Comparison of ENCODE assay signal across 20 cellular contexts in the genomic region with DNA sequence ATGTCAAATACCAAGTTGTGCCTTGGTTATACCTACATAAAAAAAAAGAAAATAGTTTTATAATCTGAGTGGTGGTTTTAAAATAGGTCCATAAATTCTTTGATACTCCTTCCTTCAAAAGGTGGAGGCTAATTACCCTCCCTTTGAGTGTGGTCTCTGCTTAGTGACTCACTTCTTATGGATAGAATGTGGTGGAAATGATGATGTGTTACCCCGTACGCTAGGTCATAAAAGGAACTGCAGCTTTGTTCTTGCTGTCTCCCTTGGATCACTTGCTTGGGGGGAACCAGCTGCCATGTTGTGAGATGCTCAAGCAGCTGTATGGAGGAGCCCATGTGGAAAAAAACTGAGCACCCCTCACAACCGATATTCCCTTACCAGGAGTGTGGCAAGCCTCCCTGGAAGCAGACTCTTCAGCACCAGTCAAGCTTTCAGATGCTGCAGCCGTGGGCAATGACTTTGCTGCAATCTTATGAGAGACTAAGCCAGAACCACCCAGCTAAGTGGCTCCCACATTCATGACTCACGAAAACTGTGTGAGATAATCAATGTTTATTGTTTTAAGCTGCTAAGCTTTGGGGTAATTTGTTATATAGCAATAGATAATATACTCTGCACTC.
DNase-seq lines count a peak whose midpoint lies in the region; ATAC-seq and TF ChIP-seq lines count a peak whose summit lies in the region.
"Had no signal": no experiment of that assay in that cellular context is flagged by ENCODE, and none has a peak within 500 bp of the region (broad histone marks: within the 10 kb centered on the region; RNA-seq: fewer than 3 reads in every experiment).

No MANE protein-coding gene starts in this region.

- intact Hi-C loops in tibial artery (cut with DNase I; ENCODE audit: low total_unique reads), result no loop called here

- CTCF ChIA-PET in RWPE1 (lab: Yijun Ruan, JAX), result interaction anchor here (0.7 kb wide), 1 partner anchor 431 kb away, joined by 3 read pairs; no protein-coding TSS in a partner anchor

- POLR2A ChIA-PET in RWPE1 (lab: Yijun Ruan, JAX; ENCODE audit: low non-redundant PET), result no interaction called here

- peaks cover 12% of the 10 kb centered on the region for H3K4me1 ChIP-seq in mesodermal cell (ENCODE audit: control insufficient read depth, insufficient read depth, low read length, poor library complexity, severe bottlenecking)
- peaks cover 0 to 3% (median 0%) of the 10 kb centered on the region in 4 donors for H3K4me1 ChIP-seq in tibial artery
- H3K4me1 ChIP-seq: colonic mucosa, upper lobe of right lung had no signal

- H3K27ac ChIP-seq in mesodermal cell (ENCODE audit: low read depth, low read length, severe bottlenecking), result peak overlapping the region; percentile 82
- no peak overlapping the region for H3K27ac ChIP-seq in RWPE1
- H3K27ac ChIP-seq in tibial artery, result no peak overlapping the region
- H3K27ac ChIP-seq: colonic mucosa, stomach, upper lobe of right lung had no signal

- no peak for TF ChIP-seq CTCF in choroid plexus epithelial cell (conservative IDR thresholded peaks at IDR 0.05; ENCODE audit: low read depth, low read length)
- TF ChIP-seq CTCF in RWPE1 (conservative IDR thresholded peaks at IDR 0.05; ENCODE audit: low read depth), result no peak
- no peak for TF ChIP-seq CTCF in tibial artery (IDR thresholded peaks at IDR 0.05)

- 94 to 100% methylated on average over 2 of the region's 5 CpGs for WGBS in mesodermal cell (ENCODE audit: insufficient coverage in 2 of 2), 2 experiments

- ATAC-seq in GM18520 (IDR thresholded peaks at IDR 0.05; ENCODE audit: unreplicated experiment), result no peak
- ATAC-seq: activated CD4-positive, alpha-beta T cell treated with anti-CD3 and anti-CD28 coated beads for 36 hours; Right ventricle myocardium inferior; upper lobe of right lung had no signal

- H3K4me3 ChIP-seq in choroid plexus epithelial cell (ENCODE audit: low read depth, low read length), result no peak overlapping the region
- no peak overlapping the region for H3K4me3 ChIP-seq in mesodermal cell (ENCODE audit: extremely low read depth, insufficient read depth, low read length, poor library complexity, severe bottlenecking)
- no peak overlapping the region for H3K4me3 ChIP-seq in tibial artery
- H3K4me3 ChIP-seq: colonic mucosa, stomach, upper lobe of right lung had no signal

- no peaks in the 10 kb centered on the region for H3K27me3 ChIP-seq in tibial artery
- H3K27me3 ChIP-seq: colonic mucosa, stomach, upper lobe of right lung had no signal

- DNase-seq in EH (ENCODE audit: low read depth), result peak; percentile 67
- peak; percentile 9 for DNase-seq in LHCN-M2 (ENCODE audit: low read depth)
- DNase-seq in choroid plexus epithelial cell (ENCODE audit: low read depth), result peak; percentile 14
- no peak for DNase-seq in RWPE1 (ENCODE audit: low spot score)
- no peak for DNase-seq in activated CD4-positive, alpha-beta T cell treated with anti-CD3 and anti-CD28 coated beads, Interleukin-2, amount 50 U/mL, for 48 hours
- no peak for DNase-seq in tibial artery
- DNase-seq: activated CD4-positive, alpha-beta T cell treated with anti-CD3 and anti-CD28 coated beads for 36 hours; activated naive CD4-positive, alpha-beta T cell treated with anti-CD3 and anti-CD28 coated beads, Interleukin-2, amount 50 U/mL, for 16 hours; CD8-positive, alpha-beta memory T cell; colonic mucosa; DND-41; foreskin melanocyte; NCI-H1694; NCI-H748 treated with DMSO at 0.1 percent for 48 hours; stimulated activated CD4-positive, alpha-beta T cell treated with anti-CD3 and anti-CD28 coated beads, Interleukin-2, amount 100 ng/mL, for 24 hours; stomach; upper lobe of right lung had no signal

- no peaks in the 10 kb centered on the region for H3K9me3 ChIP-seq in mesodermal cell (ENCODE audit: control insufficient read depth, low read length)
- no peaks in the 10 kb centered on the region for H3K9me3 ChIP-seq in tibial artery
- H3K9me3 ChIP-seq: colonic mucosa, stomach, upper lobe of right lung had no signal

- H3K36me3 ChIP-seq in mesodermal cell (ENCODE audit: control insufficient read depth, insufficient read depth, low read length) (no peaks in the 10 kb centered on the region), tibial artery (no peaks in the 10 kb centered on the region)
- H3K36me3 ChIP-seq: colonic mucosa, stomach, upper lobe of right lung had no signal

Comparison
In these comparisons a context has a peak if more than half of its experiments do, and no peak if none do; other contexts are left out.
1. DNase-seq: peak in EH (single experiment), LHCN-M2 (single experiment) and choroid plexus epithelial cell (single experiment); none in RWPE1 (single experiment), activated CD4-positive, alpha-beta T cell treated with anti-CD3 and anti-CD28 coated beads, Interleukin-2, amount 50 U/mL, for 48 hours (0 of 2) and tibial artery (0 of 2).